Comparison of ENCODE assay signal across 2 cellular contexts in the genomic region with DNA sequence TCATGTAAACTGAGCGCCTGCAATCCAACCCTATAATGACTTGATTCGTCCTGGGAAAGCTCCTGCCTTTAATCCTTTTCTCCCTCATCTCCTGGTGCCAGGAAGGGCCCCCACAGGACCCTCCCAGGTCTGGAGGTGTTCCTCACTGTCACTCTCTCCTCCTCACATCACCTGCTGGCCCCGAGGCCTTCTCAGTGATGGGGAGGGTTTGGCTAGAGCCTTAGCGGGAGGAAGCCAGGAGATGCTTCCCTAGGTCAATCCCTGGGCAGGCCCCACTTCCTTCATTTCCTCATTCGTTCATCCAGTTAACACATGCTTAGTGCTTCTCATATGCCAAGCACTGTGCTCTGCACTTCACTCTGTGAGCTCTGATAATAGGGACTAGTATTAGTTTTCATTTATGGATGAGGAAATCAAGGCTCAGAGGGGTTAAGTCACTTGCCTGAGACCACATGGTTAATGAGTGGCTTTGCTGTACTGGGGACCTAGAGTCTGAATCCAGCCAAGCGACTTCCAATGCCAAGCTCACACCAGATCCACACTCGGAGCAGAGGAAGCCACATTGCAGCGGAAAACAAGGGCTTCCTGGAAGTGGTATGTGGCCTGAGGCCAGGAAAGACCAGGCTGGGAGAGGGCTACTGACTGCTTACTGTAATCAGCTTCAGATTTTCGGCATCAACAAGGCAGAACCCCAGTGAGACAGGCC.
TF ChIP-seq lines count a peak whose summit lies in the region.

No MANE protein-coding gene starts in this region.

TF ChIP-seq in SK-N-SH treated with all-trans-retinoic acid at 6 μM for 48 hours, 23 proteins besides CTCF, POLR2A, EP300 and RAD21 (continued from another document):
- TF ChIP-seq BACH2 (CRISPR knock-in tag; IDR thresholded peaks at IDR 0.05; ENCODE audit: borderline replicate concordance) = no peak
- no peak for TF ChIP-seq ZNF8 (CRISPR knock-in tag; IDR thresholded peaks at IDR 0.05)
- TF ChIP-seq CSRNP3 (CRISPR knock-in tag; IDR thresholded peaks at IDR 0.05) = no peak
- no peak for TF ChIP-seq PPARA (CRISPR knock-in tag; IDR thresholded peaks at IDR 0.05; ENCODE audit: borderline replicate concordance)
- no peak for TF ChIP-seq ZFP30 (CRISPR knock-in tag; IDR thresholded peaks at IDR 0.05)
- TF ChIP-seq, protein P1, sequence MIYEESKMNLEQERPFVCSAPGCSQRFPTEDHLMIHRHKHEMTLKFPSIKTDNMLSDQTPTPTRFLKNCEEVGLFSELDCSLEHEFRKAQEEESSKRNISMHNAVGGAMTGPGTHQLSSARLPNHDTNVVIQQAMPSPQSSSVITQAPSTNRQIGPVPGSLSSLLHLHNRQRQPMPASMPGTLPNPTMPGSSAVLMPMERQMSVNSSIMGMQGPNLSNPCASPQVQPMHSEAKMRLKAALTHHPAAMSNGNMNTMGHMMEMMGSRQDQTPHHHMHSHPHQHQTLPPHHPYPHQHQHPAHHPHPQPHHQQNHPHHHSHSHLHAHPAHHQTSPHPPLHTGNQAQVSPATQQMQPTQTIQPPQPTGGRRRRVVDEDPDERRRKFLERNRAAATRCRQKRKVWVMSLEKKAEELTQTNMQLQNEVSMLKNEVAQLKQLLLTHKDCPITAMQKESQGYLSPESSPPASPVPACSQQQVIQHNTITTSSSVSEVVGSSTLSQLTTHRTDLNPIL (CRISPR knock-in tag; IDR thresholded peaks at IDR 0.05; ENCODE audit: low read depth) = no peak
- no peak for TF ChIP-seq RARB (CRISPR knock-in tag; IDR thresholded peaks at IDR 0.05)
- TF ChIP-seq SNAI2 (CRISPR knock-in tag; IDR thresholded peaks at IDR 0.05) = no peak
- TF ChIP-seq GLIS3 (CRISPR knock-in tag; IDR thresholded peaks at IDR 0.05) = no peak
- no peak for TF ChIP-seq ZFP3 (CRISPR knock-in tag; IDR thresholded peaks at IDR 0.05)
- no peak for TF ChIP-seq ZNF565 (CRISPR knock-in tag; conservative IDR thresholded peaks at IDR 0.05; ENCODE audit: low read depth)
- no peak for TF ChIP-seq OSR1 (CRISPR knock-in tag; IDR thresholded peaks at IDR 0.05)
- TF ChIP-seq ZC3H10 (CRISPR knock-in tag; IDR thresholded peaks at IDR 0.05) = no peak

TF ChIP-seq in SK-N-SH, 30 proteins besides CTCF, POLR2A, EP300 and RAD21 (continued from another document):
- TF ChIP-seq RFX5 (IDR thresholded peaks at IDR 0.05; ENCODE audit: low read length) (no peak), NRF1 (IDR thresholded peaks at IDR 0.05; ENCODE audit: low read depth, low read length) (no peak), FOXM1 (IDR thresholded peaks at IDR 0.05; ENCODE audit: low read depth) (no peak), MEF2A (IDR thresholded peaks at IDR 0.05; ENCODE audit: borderline replicate concordance, low read depth) (no peak), TEAD4 (IDR thresholded peaks at IDR 0.05; ENCODE audit: borderline replicate concordance, insufficient read depth) (no peak), GATA2 (CRISPR knock-in tag; IDR thresholded peaks at IDR 0.05) (no peak), TAF1 (IDR thresholded peaks at IDR 0.05; ENCODE audit: borderline replicate concordance, low read depth, low read length) (no peak), POLR2AphosphoS5 (IDR thresholded peaks at IDR 0.05; ENCODE audit: low read depth, low read length) (no peak), FOXJ3 (CRISPR knock-in tag; IDR thresholded peaks at IDR 0.05) (no peak), NFIC (IDR thresholded peaks at IDR 0.05; ENCODE audit: borderline replicate concordance) (no peak), CHD2 (IDR thresholded peaks at IDR 0.05; ENCODE audit: low read length, partially characterized antibody) (no peak), SIN3A (IDR thresholded peaks at IDR 0.05; ENCODE audit: borderline replicate concordance, low read depth, low read length) (no peak), ELF1 (IDR thresholded peaks at IDR 0.05) (no peak)
